17 cellular contexts compared by ENCODE assay signal in the genomic region with DNA sequence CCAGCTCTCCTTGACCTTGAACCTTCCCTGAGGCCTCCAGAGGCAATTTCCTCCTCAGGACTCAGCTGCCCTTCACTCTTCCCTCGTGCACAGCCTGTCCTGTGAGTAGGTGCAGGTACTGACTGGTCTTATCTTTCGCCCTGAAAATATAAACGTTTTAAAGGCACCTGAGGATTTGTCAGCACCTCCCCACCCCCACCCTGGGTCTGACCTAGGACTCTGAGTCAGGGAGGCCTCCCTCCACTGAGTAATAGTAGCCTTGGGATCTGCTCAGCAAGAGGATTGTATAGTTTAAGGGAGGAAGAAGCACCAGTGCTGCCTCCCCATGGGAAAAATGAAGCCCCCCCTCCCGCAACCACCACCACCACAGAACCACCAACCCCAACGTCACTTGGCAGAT. TPM values are rescaled to one million over a fixed set of nuclear protein-coding genes. Genes with fewer than 3 reads are reported as not detected.
DNase-seq lines count a peak whose midpoint lies in the region; ATAC-seq and TF ChIP-seq lines count a peak whose summit lies in the region.
"Had no signal": no experiment of that assay in that cellular context is flagged by ENCODE, and none has a peak within 500 bp of the region (broad histone marks: within the 10 kb centered on the region; RNA-seq: fewer than 3 reads in every experiment).

No MANE protein-coding gene starts in this region.

- TF ChIP-seq POLR2A in transverse colon (IDR thresholded peaks at IDR 0.05): peak; percentile 50

- no peaks in the 10 kb centered on the region for H3K27me3 ChIP-seq in transverse colon
- H3K27me3 ChIP-seq: right atrium auricular region had no signal

- POLR2A ChIA-PET in RWPE1 (lab: Yijun Ruan, JAX; ENCODE audit: low non-redundant PET): no interaction called here

- ATAC-seq in activated naive CD8-positive, alpha-beta T cell treated with anti-CD3 and anti-CD28 coated beads, Interleukin-2, amount 50 U/mL, for 24 hours: peak; percentile 37
- ATAC-seq: activated naive CD4-positive, alpha-beta T cell treated with anti-CD3 and anti-CD28 coated beads, Interleukin-2, amount 50 U/mL, for 72 hours; left lobe of liver had no signal

- in situ Hi-C loops in transverse colon (cut with MboI; ENCODE audit: low pct_ligation_motif_present in 1 of 4, low pct_unique_long_range_greater_than_20kb in 1 of 4, low sequenced_read_pairs in 3 of 4): no loop called here

- H3K36me3 ChIP-seq in transverse colon: no peaks in the 10 kb centered on the region
- H3K36me3 ChIP-seq: right atrium auricular region had no signal

- TF ChIP-seq CTCF in RWPE1 (conservative IDR thresholded peaks at IDR 0.05; ENCODE audit: low read depth): no peak
- no peak for TF ChIP-seq CTCF in fibroblast of mammary gland (conservative IDR thresholded peaks at IDR 0.05; ENCODE audit: control insufficient read depth, insufficient read depth, low read depth, low read length)
- TF ChIP-seq CTCF in transverse colon (IDR thresholded peaks at IDR 0.05): no peak

- H3K9me3 ChIP-seq in transverse colon: no peaks in the 10 kb centered on the region
- H3K9me3 ChIP-seq: right atrium auricular region had no signal

- peaks cover 5% of the 10 kb centered on the region for H3K36me3 Mint-ChIP-seq in activated naive CD8-positive, alpha-beta T cell treated with anti-CD3 and anti-CD28 coated beads, Interleukin-2, amount 50 U/mL, for 24 hours (ENCODE audit: low read depth)
- H3K36me3 Mint-ChIP-seq in activated naive CD8-positive, alpha-beta T cell treated with anti-CD3 and anti-CD28 coated beads for 36 hours: no peaks in the 10 kb centered on the region
- peaks cover 1% of the 10 kb centered on the region for H3K36me3 Mint-ChIP-seq in activated naive CD4-positive, alpha-beta T cell treated with anti-CD3 and anti-CD28 coated beads for 36 hours (ENCODE audit: low read depth)
- H3K36me3 Mint-ChIP-seq: activated naive CD4-positive, alpha-beta T cell treated with anti-CD3 and anti-CD28 coated beads, Interleukin-2, amount 50 U/mL, for 72 hours had no signal

- no peak overlapping the region for H3K4me3 ChIP-seq in fibroblast of mammary gland (ENCODE audit: control insufficient read depth, low read depth, low read length)
- H3K4me3 ChIP-seq in transverse colon: no peak overlapping the region
- H3K4me3 ChIP-seq: right atrium auricular region, SK-N-MC had no signal

- DNase-seq in activated naive CD8-positive, alpha-beta T cell treated with anti-CD3 and anti-CD28 coated beads, Interleukin-2, amount 50 U/mL, for 24 hours: no peak
- DNase-seq in activated naive CD8-positive, alpha-beta T cell treated with anti-CD3 and anti-CD28 coated beads for 36 hours: no peak
- DNase-seq in RWPE1 (ENCODE audit: low spot score) (peak; percentile 81), fibroblast of mammary gland (ENCODE audit: low read depth) (peak; percentile 54), transverse colon (peak; percentile 49), pons (ENCODE audit: low spot score) (no peak), COLO829 (ENCODE audit: low spot score) (no peak)
- DNase-seq in activated naive CD4-positive, alpha-beta T cell treated with anti-CD3 and anti-CD28 coated beads for 36 hours: no peak
- DNase-seq: erythroblast; naive B cell; NCI-H1092; NCI-H2171 treated with DMSO at 0.1 percent for 48 hours; stimulated activated CD4-positive, alpha-beta T cell treated with anti-CD3 and anti-CD28 coated beads, Interleukin-4, amount 100 ng/mL, for 1 hour had no signal

- peaks cover 43% of the 10 kb centered on the region for H3K4me1 Mint-ChIP-seq in activated naive CD8-positive, alpha-beta T cell treated with anti-CD3 and anti-CD28 coated beads, Interleukin-2, amount 50 U/mL, for 24 hours
- peaks cover 36% of the 10 kb centered on the region for H3K4me1 Mint-ChIP-seq in activated naive CD8-positive, alpha-beta T cell treated with anti-CD3 and anti-CD28 coated beads for 36 hours
- H3K4me1 Mint-ChIP-seq in activated naive CD4-positive, alpha-beta T cell treated with anti-CD3 and anti-CD28 coated beads for 36 hours (ENCODE audit: low read depth): peaks cover 22% of the 10 kb centered on the region

- intact Hi-C loops in transverse colon (cut with DNase I; ENCODE audit: low total_unique reads): no loop called here
- intact Hi-C loops in activated naive CD4-positive, alpha-beta T cell treated with anti-CD3 and anti-CD28 coated beads for 36 hours (cut with micrococcal nuclease): no loop called here

- H3K27ac Mint-ChIP-seq in activated naive CD8-positive, alpha-beta T cell treated with anti-CD3 and anti-CD28 coated beads, Interleukin-2, amount 50 U/mL, for 24 hours: no peak overlapping the region
- H3K27ac Mint-ChIP-seq in activated naive CD8-positive, alpha-beta T cell treated with anti-CD3 and anti-CD28 coated beads for 36 hours: no peak overlapping the region
- no peak overlapping the region for H3K27ac Mint-ChIP-seq in activated naive CD4-positive, alpha-beta T cell treated with anti-CD3 and anti-CD28 coated beads for 36 hours

- H3K27ac ChIP-seq in RWPE1 (peak overlapping the region; percentile 51), transverse colon (peak overlapping the region in 1 of 4 donors; percentile 27)
- H3K27ac ChIP-seq: right atrium auricular region, SK-N-MC had no signal

- H3K9me3 Mint-ChIP-seq in activated naive CD8-positive, alpha-beta T cell treated with anti-CD3 and anti-CD28 coated beads, Interleukin-2, amount 50 U/mL, for 24 hours: no peaks in the 10 kb centered on the region
- no peaks in the 10 kb centered on the region for H3K9me3 Mint-ChIP-seq in activated naive CD8-positive, alpha-beta T cell treated with anti-CD3 and anti-CD28 coated beads for 36 hours
- H3K9me3 Mint-ChIP-seq in activated naive CD4-positive, alpha-beta T cell treated with anti-CD3 and anti-CD28 coated beads for 36 hours: no peaks in the 10 kb centered on the region
- H3K9me3 Mint-ChIP-seq: activated naive CD4-positive, alpha-beta T cell treated with anti-CD3 and anti-CD28 coated beads, Interleukin-2, amount 50 U/mL, for 72 hours; naive B cell had no signal

- H3K4me1 ChIP-seq in transverse colon: peaks cover 0 to 32% (median 13%) of the 10 kb centered on the region in 4 donors

- TF ChIP-seq EP300 in transverse colon (IDR thresholded peaks at IDR 0.05; ENCODE audit: low read depth): no peak

- no peaks in the 10 kb centered on the region for H3K27me3 Mint-ChIP-seq in activated naive CD8-positive, alpha-beta T cell treated with anti-CD3 and anti-CD28 coated beads, Interleukin-2, amount 50 U/mL, for 24 hours
- H3K27me3 Mint-ChIP-seq in activated naive CD8-positive, alpha-beta T cell treated with anti-CD3 and anti-CD28 coated beads for 36 hours: no peaks in the 10 kb centered on the region
- no peaks in the 10 kb centered on the region for H3K27me3 Mint-ChIP-seq in activated naive CD4-positive, alpha-beta T cell treated with anti-CD3 and anti-CD28 coated beads for 36 hours (ENCODE audit: low read depth)
- H3K27me3 Mint-ChIP-seq: naive B cell had no signal

- CTCF ChIA-PET in RWPE1 (lab: Yijun Ruan, JAX): no interaction called here
- CTCF ChIA-PET in activated naive CD4-positive, alpha-beta T cell treated with anti-CD3 and anti-CD28 coated beads for 36 hours (lab: Charles Lee): no interaction called here

- 72% methylated on average over 5 of the region's 5 CpGs; no CpG with 5 or more reads in 1 of the 2 donors for WGBS in transverse colon (ENCODE audit: low coverage in 1 of 2), 2 donors

- H3K4me3 Mint-ChIP-seq in activated naive CD8-positive, alpha-beta T cell treated with anti-CD3 and anti-CD28 coated beads, Interleukin-2, amount 50 U/mL, for 24 hours: no peak overlapping the region
- no peak overlapping the region for H3K4me3 Mint-ChIP-seq in activated naive CD8-positive, alpha-beta T cell treated with anti-CD3 and anti-CD28 coated beads for 36 hours
- no peak overlapping the region for H3K4me3 Mint-ChIP-seq in activated naive CD4-positive, alpha-beta T cell treated with anti-CD3 and anti-CD28 coated beads for 36 hours
- H3K4me3 Mint-ChIP-seq: naive B cell had no signal

RNA-seq across cellular contexts. Expression of gene PPARD, which starts 54.6 kb away (rescaled TPM):
- 10 to 100 TPM; 17.0 to 17.8 TPM for total RNA-seq in activated naive CD8-positive, alpha-beta T cell treated with anti-CD3 and anti-CD28 coated beads for 36 hours
- total RNA-seq in transverse colon: 100 to 1,000 TPM in 1 of 4 donors, 10 to 100 TPM in 3; 19.8 to 110 (median 29.3) TPM
- 10 to 100 TPM; 10.8 to 11.2 TPM for total RNA-seq in activated naive CD4-positive, alpha-beta T cell treated with anti-CD3 and anti-CD28 coated beads for 36 hours

RNA-seq across cellular contexts. Expression of gene FANCE, which starts 55.1 kb away (rescaled TPM):
- 10 to 100 TPM; 18.6 to 19.1 TPM for total RNA-seq in activated naive CD8-positive, alpha-beta T cell treated with anti-CD3 and anti-CD28 coated beads for 36 hours
- 10 to 100 TPM in 1 of 4 donors, 1 to 10 TPM in 2, under 1 TPM in 1; 0.75 to 30.8 (median 3.8) TPM for total RNA-seq in transverse colon
- total RNA-seq in activated naive CD4-positive, alpha-beta T cell treated with anti-CD3 and anti-CD28 coated beads for 36 hours: 10 to 100 TPM; 16.3 TPM

Comparison
In these comparisons a context has a peak if more than half of its experiments do, and no peak if none do; other contexts are left out.
1. DNase-seq: peak in RWPE1 (single experiment), fibroblast of mammary gland (single experiment) and transverse colon (single experiment); none in activated naive CD8-positive, alpha-beta T cell treated with anti-CD3 and anti-CD28 coated beads, Interleukin-2, amount 50 U/mL, for 24 hours (single experiment), activated naive CD8-positive, alpha-beta T cell treated with anti-CD3 and anti-CD28 coated beads for 36 hours (single experiment), pons (single experiment), COLO829 (single experiment) and activated naive CD4-positive, alpha-beta T cell treated with anti-CD3 and anti-CD28 coated beads for 36 hours (single experiment).